15 cellular contexts compared by ENCODE assay signal in the genomic region with DNA sequence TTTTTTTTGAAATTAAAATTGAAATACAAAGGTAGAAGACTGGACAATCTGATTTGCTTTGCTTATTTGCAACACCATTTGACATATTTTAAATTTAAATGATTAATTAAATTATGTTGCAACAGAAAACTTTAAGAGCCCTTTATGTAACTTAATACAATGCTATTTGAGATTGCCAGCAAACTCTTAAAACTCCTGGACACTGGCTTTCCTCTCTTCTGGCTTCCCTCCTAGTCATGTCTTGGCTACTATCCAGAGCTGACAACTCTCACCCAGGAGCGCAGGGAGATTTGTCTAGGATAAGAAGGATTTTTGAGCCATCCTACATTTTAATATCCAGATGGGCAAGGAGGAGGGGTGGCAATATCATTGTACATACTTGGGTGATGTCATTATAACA.
DNase-seq lines count a peak whose midpoint lies in the region; ATAC-seq lines count a peak whose summit lies in the region.
"Had no signal": no experiment of that assay in that cellular context is flagged by ENCODE, and none has a peak within 500 bp of the region (broad histone marks: within the 10 kb centered on the region; RNA-seq: fewer than 3 reads in every experiment).

No MANE protein-coding gene starts in this region.

- no peak overlapping the region for H3K18ac ChIP-seq in trophoblast cell (ENCODE audit: low read length)

- no peak overlapping the region for H4K12ac ChIP-seq in trophoblast cell (ENCODE audit: low read depth, low read length)

- DNase-seq in Daoy (ENCODE audit: low read depth): peak; percentile 67
- peak; percentile 30 for DNase-seq in NCI-H1105 treated with DMSO at 0.1 percent for 48 hours (lab: John Stamatoyannopoulos, UW)
- peak; percentile 40 for DNase-seq in adipocyte (ENCODE audit: low read depth)
- peak; percentile 29 for DNase-seq in globus pallidus (ENCODE audit: low spot score)
- DNase-seq in occipital lobe (lab: John Stamatoyannopoulos, UW): no peak
- no peak for DNase-seq in trophoblast cell
- no peak for DNase-seq in activated effector memory CD4-positive, alpha-beta T cell treated with Interleukin-2 at 50 U/mL for 16 hours
- DNase-seq: activated CD4-positive, alpha-beta T cell treated with anti-CD3 and anti-CD28 coated beads, Interleukin-2, amount 50 U/mL, for 48 hours; hippocampal formation; NCI-H1694; stimulated activated CD4-positive, alpha-beta T cell treated with anti-CD3 and anti-CD28 coated beads, Interleukin-2, amount 100 ng/mL, for 48 hours; stimulated activated naive CD4-positive, alpha-beta T cell had no signal

- no peak overlapping the region for H2BK5ac ChIP-seq in trophoblast cell (ENCODE audit: low read depth, low read length, poor library complexity)

- no peak overlapping the region for H3K4me2 ChIP-seq in trophoblast cell (ENCODE audit: low read length)

- no peak overlapping the region for H2AK5ac ChIP-seq in trophoblast cell (ENCODE audit: low read length)

- H3K79me1 ChIP-seq in trophoblast cell (ENCODE audit: low read length): no peaks in the 10 kb centered on the region

- no peak overlapping the region for H2BK12ac ChIP-seq in trophoblast cell (ENCODE audit: low read length)

- H3K14ac ChIP-seq in trophoblast cell (ENCODE audit: low read length): no peak overlapping the region

- no peak overlapping the region for H4K91ac ChIP-seq in trophoblast cell (ENCODE audit: low read depth, low read length)

- no peak overlapping the region for H3K23ac ChIP-seq in trophoblast cell (ENCODE audit: low read length)

- no peak overlapping the region for H3K4me3 ChIP-seq in adipocyte (ENCODE audit: low read length)
- H3K4me3 ChIP-seq in trophoblast cell (ENCODE audit: low read depth, low read length): no peak overlapping the region

- H2AFZ ChIP-seq in trophoblast cell (ENCODE audit: insufficient read depth, low read length, poor library complexity): no peak overlapping the region

- H3K36me3 ChIP-seq in adipocyte (ENCODE audit: control insufficient read depth, insufficient read depth, low read length, severe bottlenecking): no peaks in the 10 kb centered on the region
- no peaks in the 10 kb centered on the region for H3K36me3 ChIP-seq in trophoblast cell (ENCODE audit: control insufficient read depth in 1 of 2, insufficient read depth in 2 of 2, low read length in 2 of 2)

- H3K27me3 ChIP-seq in adipocyte (replicated peaks; ENCODE audit: control insufficient read depth, insufficient read depth, low read length) (no peaks in the 10 kb centered on the region), trophoblast cell (ENCODE audit: insufficient read depth, low read length) (no peaks in the 10 kb centered on the region)

- H3K9me3 ChIP-seq in adipocyte (ENCODE audit: control insufficient read depth, low read length) (no peaks in the 10 kb centered on the region), trophoblast cell (ENCODE audit: insufficient read depth, low read depth, low read length) (no peaks in the 10 kb centered on the region)

- no peak overlapping the region for H4K8ac ChIP-seq in trophoblast cell (ENCODE audit: low read depth, low read length)

- no peak overlapping the region for H2BK120ac ChIP-seq in trophoblast cell (ENCODE audit: insufficient read depth, low read length, poor library complexity)

- WGBS in trophoblast cell (ENCODE audit: extremely low coverage, insufficient coverage, insufficient read length): no CpG with 5 or more reads among the region's 1 CpG

- no peak overlapping the region for H3K27ac ChIP-seq in trophoblast cell (ENCODE audit: low read depth, low read length)
- H3K27ac ChIP-seq: C4-2B had no signal

- no peak overlapping the region for H3K4ac ChIP-seq in trophoblast cell (ENCODE audit: low read depth, low read length)

- no peaks in the 10 kb centered on the region for H3K79me2 ChIP-seq in trophoblast cell (ENCODE audit: control insufficient read depth, insufficient read depth, low read length, poor library complexity)

- ATAC-seq in GM21529 (IDR thresholded peaks at IDR 0.05; ENCODE audit: unreplicated experiment): no peak
- ATAC-seq: activated naive CD4-positive, alpha-beta T cell treated with anti-CD3 and anti-CD28 coated beads, Interleukin-2, amount 50 U/mL, for 72 hours had no signal

- H3K4me1 ChIP-seq in adipocyte (ENCODE audit: control insufficient read depth, insufficient read depth, low read length): peaks cover 32% of the 10 kb centered on the region
- no peaks in the 10 kb centered on the region for H3K4me1 ChIP-seq in trophoblast cell (ENCODE audit: control insufficient read depth in 1 of 2, insufficient read depth in 2 of 2, low read length in 2 of 2)

- H3K9ac ChIP-seq in adipocyte (ENCODE audit: low read length) (no peak overlapping the region), trophoblast cell (ENCODE audit: low read length) (no peak overlapping the region)

Comparison
In these comparisons a context has a peak if more than half of its experiments do, and no peak if none do; other contexts are left out.
1. DNase-seq: peak in Daoy (single experiment), NCI-H1105 treated with DMSO at 0.1 percent for 48 hours (single experiment), adipocyte (single experiment) and globus pallidus (single experiment); none in occipital lobe (single experiment), trophoblast cell (0 of 2) and activated effector memory CD4-positive, alpha-beta T cell treated with Interleukin-2 at 50 U/mL for 16 hours (single experiment).